Comparison of ENCODE assay signal across 30 cellular contexts in the genomic region with DNA sequence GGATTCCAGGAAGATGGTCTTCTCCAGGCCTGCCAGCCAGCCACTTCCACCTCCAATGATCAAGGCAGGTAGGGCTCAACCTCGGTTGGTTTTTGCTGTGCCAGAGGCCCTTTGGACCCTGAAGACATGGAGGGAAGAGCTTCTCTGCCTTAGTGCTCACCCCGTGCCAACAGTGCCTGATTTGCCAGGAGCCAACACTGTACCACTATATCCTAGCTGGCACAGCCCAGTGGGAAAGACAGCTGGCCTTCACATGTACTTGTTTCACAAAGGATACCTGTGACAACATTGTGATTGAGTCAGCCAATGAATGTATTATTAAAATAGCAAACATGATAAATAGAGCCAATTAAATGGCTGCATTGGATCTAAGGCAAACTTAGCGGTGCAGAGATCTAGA.
"Had no signal": no experiment of that assay in that cellular context is flagged by ENCODE, and none has a peak within 500 bp of the region (broad histone marks: within the 10 kb centered on the region; RNA-seq: fewer than 3 reads in every experiment).

No MANE protein-coding gene starts in this region.

- H3K27ac Mint-ChIP-seq: activated CD4-positive, alpha-beta T cell treated with anti-CD3 and anti-CD28 coated beads, Interleukin-2, amount 10 ng/mL, durations not matched to agents 24 days and 14 days; activated CD8-positive, alpha-beta T cell treated with anti-CD3 and anti-CD28 coated beads for 36 hours; activated naive CD4-positive, alpha-beta T cell treated with anti-CD3 and anti-CD28 coated beads, Interleukin-2, amount 50 U/mL, for 24 hours; activated naive CD8-positive, alpha-beta T cell treated with anti-CD3 and anti-CD28 coated beads, Interleukin-2, amount 10 ng/mL, durations not matched to agents 7 days and 5 days; activated T-cell treated with anti-CD3 and anti-CD28 coated beads, Interleukin-2, amount 50 U/mL, for 24 hours; activated T-helper 2 cell treated with anti-CD3 and anti-CD28 coated beads, Interferon-gamma antibody, Interleukin-2, Interleukin-4, amounts not matched to agents 10 μg/mL and 5 μg/mL and 100 μg/mL, durations not matched to agents 14 hours and 24 hours and 36 hours had no signal

- DNase-seq: activated CD4-positive, alpha-beta T cell treated with anti-CD3 and anti-CD28 coated beads, Interleukin-2, amount 10 ng/mL, durations not matched to agents 24 days and 14 days; activated CD4-positive, alpha-beta T cell treated with anti-CD3 and anti-CD28 coated beads, Interleukin-2, amount 50 U/mL, for 4 hours; activated gamma-delta T cell; activated naive CD4-positive, alpha-beta T cell treated with Interleukin-2 at 50 U/mL for 16 hours; activated naive CD8-positive, alpha-beta T cell treated with anti-CD3 and anti-CD28 coated beads, Interleukin-2, amount 10 ng/mL, durations not matched to agents 7 days and 5 days; activated T-cell treated with anti-CD3 and anti-CD28 coated beads, Interleukin-2, amount 50 U/mL, for 24 hours; amygdala; NCI-H1092 treated with DMSO at 0.1 percent for 48 hours; NCI-H1417; NCI-H146; NCI-H187; NCI-H2029 treated with DMSO at 0.1 percent for 48 hours; NCI-H2107; NCI-H2171; NCI-H510A treated with DMSO at 0.1 percent for 48 hours; NCI-H526 treated with DMSO at 0.1 percent for 48 hours; NCI-H774; NK-92 treated with Interleukin-12 subunit alpha and Interleukin-12 subunit beta, amount 100 ng/mL, for 24 hours; PC-3; Peyer's patch; RPMI8226; SIG-M5; SW 1271; T1000 had no signal

- H3K36me3 Mint-ChIP-seq: activated naive CD4-positive, alpha-beta T cell treated with anti-CD3 and anti-CD28 coated beads, Interleukin-2, amount 50 U/mL, for 24 hours; activated naive CD8-positive, alpha-beta T cell treated with anti-CD3 and anti-CD28 coated beads, Interleukin-2, amount 10 ng/mL, durations not matched to agents 7 days and 5 days had no signal

- H3K4me1 Mint-ChIP-seq: activated CD4-positive, alpha-beta T cell treated with anti-CD3 and anti-CD28 coated beads, Interleukin-2, amount 10 ng/mL, durations not matched to agents 24 days and 14 days; activated naive CD4-positive, alpha-beta T cell treated with anti-CD3 and anti-CD28 coated beads, Interleukin-2, amount 50 U/mL, for 24 hours; activated naive CD8-positive, alpha-beta T cell treated with anti-CD3 and anti-CD28 coated beads, Interleukin-2, amount 10 ng/mL, durations not matched to agents 7 days and 5 days had no signal

- H3K27ac ChIP-seq: ascending aorta, breast epithelium, Peyer's patch had no signal

- H3K9me3 ChIP-seq: ascending aorta, breast epithelium, Peyer's patch had no signal

- H3K27me3 Mint-ChIP-seq: activated CD4-positive, alpha-beta T cell treated with anti-CD3 and anti-CD28 coated beads, Interleukin-2, amount 10 ng/mL, durations not matched to agents 24 days and 14 days; activated CD8-positive, alpha-beta T cell treated with anti-CD3 and anti-CD28 coated beads for 36 hours; activated naive CD4-positive, alpha-beta T cell treated with anti-CD3 and anti-CD28 coated beads, Interleukin-2, amount 50 U/mL, for 24 hours; activated naive CD8-positive, alpha-beta T cell treated with anti-CD3 and anti-CD28 coated beads, Interleukin-2, amount 10 ng/mL, durations not matched to agents 7 days and 5 days had no signal

- H3K27me3 ChIP-seq: ascending aorta, Peyer's patch had no signal

- H3K36me3 ChIP-seq: ascending aorta, breast epithelium, Peyer's patch had no signal

- ATAC-seq: PC-3, Right ventricle myocardium inferior had no signal

- H3K9me3 Mint-ChIP-seq: activated CD4-positive, alpha-beta T cell treated with anti-CD3 and anti-CD28 coated beads, Interleukin-2, amount 10 ng/mL, durations not matched to agents 24 days and 14 days; activated CD8-positive, alpha-beta T cell treated with anti-CD3 and anti-CD28 coated beads for 36 hours; activated naive CD4-positive, alpha-beta T cell treated with anti-CD3 and anti-CD28 coated beads, Interleukin-2, amount 50 U/mL, for 24 hours; activated T-cell treated with anti-CD3 and anti-CD28 coated beads, Interleukin-2, amount 50 U/mL, for 24 hours had no signal

- H3K4me3 ChIP-seq: ascending aorta, breast epithelium, Peyer's patch had no signal

- H3K4me3 Mint-ChIP-seq: activated CD4-positive, alpha-beta T cell treated with anti-CD3 and anti-CD28 coated beads, Interleukin-2, amount 10 ng/mL, durations not matched to agents 24 days and 14 days; activated CD8-positive, alpha-beta T cell treated with anti-CD3 and anti-CD28 coated beads for 36 hours; activated naive CD4-positive, alpha-beta T cell treated with anti-CD3 and anti-CD28 coated beads, Interleukin-2, amount 50 U/mL, for 24 hours; activated naive CD8-positive, alpha-beta T cell treated with anti-CD3 and anti-CD28 coated beads, Interleukin-2, amount 10 ng/mL, durations not matched to agents 7 days and 5 days; activated T-cell treated with anti-CD3 and anti-CD28 coated beads, Interleukin-2, amount 50 U/mL, for 24 hours had no signal

- H3K4me1 ChIP-seq: ascending aorta, breast epithelium, Peyer's patch had no signal
